In genomic region chr21:41876396-41876795, GRCh38 we compare ENCODE assay signal across 1 cellular context.
TF ChIP-seq lines count a peak whose summit lies in the region.

No MANE protein-coding gene starts in this region.

TF ChIP-seq in GM12878, 131 proteins besides CTCF, POLR2A, EP300 and RAD21:
- TF ChIP-seq ZBTB4 (CRISPR knock-in tag; IDR thresholded peaks at IDR 0.05) (no peak), HDAC2 (IDR thresholded peaks at IDR 0.05) (no peak), RB1 (IDR thresholded peaks at IDR 0.05; ENCODE audit: borderline replicate concordance) (no peak), HDGF (IDR thresholded peaks at IDR 0.05) (no peak), FOS (IDR thresholded peaks at IDR 0.05; ENCODE audit: borderline replicate concordance, extremely low read depth, insufficient read length) (no peak), ZSCAN29 (IDR thresholded peaks at IDR 0.05) (no peak), NR2C1 (IDR thresholded peaks at IDR 0.05) (no peak), CHD2 (IDR thresholded peaks at IDR 0.05; ENCODE audit: borderline replicate concordance, low read depth, low read length) (no peak), TCF7 (IDR thresholded peaks at IDR 0.05; ENCODE audit: borderline replicate concordance) (no peak), NR2F1 (conservative IDR thresholded peaks at IDR 0.05) (no peak), SMAD5 (IDR thresholded peaks at IDR 0.05; ENCODE audit: low read depth) (no peak), SMAD1 (IDR thresholded peaks at IDR 0.05; ENCODE audit: low read depth, partially characterized antibody) (no peak), GATAD2B (conservative IDR thresholded peaks at IDR 0.05; ENCODE audit: low read depth) (no peak), ZNF592 (IDR thresholded peaks at IDR 0.05) (no peak), RELB (IDR thresholded peaks at IDR 0.05; ENCODE audit: low read depth) (no peak), POLR2AphosphoS2 (IDR thresholded peaks at IDR 0.05; ENCODE audit: low read depth, low read length) (no peak), MAX (IDR thresholded peaks at IDR 0.05; ENCODE audit: low read depth, low read length) (no peak), CUX1 (IDR thresholded peaks at IDR 0.05; ENCODE audit: insufficient replicate concordance, low read depth, low read length) (no peak)
